Comparison of ENCODE assay signal across 11 cellular contexts in genomic region chr16:28136751-28137434, GRCh38.
A peak's percentile ranks its signal among the peaks of the same experiment; 100 is the strongest.
DNase-seq lines count a peak whose midpoint lies in the region; ATAC-seq and FAIRE-seq lines count a peak whose summit lies in the region.
"Had no signal": no experiment of that assay in that cellular context is flagged by ENCODE, and none has a peak within 500 bp of the region (broad histone marks: within the 10 kb centered on the region; RNA-seq: fewer than 3 reads in every experiment).

No MANE protein-coding gene starts in this region.

- CTCF ChIA-PET in activated CD8-positive, alpha-beta memory T cell treated with anti-CD3 and anti-CD28 coated beads, Interleukin-2, amount 10 ng/mL, durations not matched to agents 7 days and 5 days (lab: Charles Lee): interaction anchor here (0.7 to 6.3 kb wide), 17 partner anchors 8 to 180 kb away, joined by 3 to 64 read pairs (median 3); no protein-coding TSS in a partner anchor

- H3K4me3 ChIP-seq in effector memory CD4-positive, alpha-beta T cell (ENCODE audit: insufficient read depth, low read depth, low read length, poor library complexity, severe bottlenecking): no peak overlapping the region
- no peak overlapping the region for H3K4me3 ChIP-seq in small intestine (ENCODE audit: low read depth in 1 of 2, low read length in 2 of 2)
- H3K4me3 ChIP-seq: upper lobe of right lung had no signal

- ATAC-seq in activated CD8-positive, alpha-beta memory T cell treated with anti-CD3 and anti-CD28 coated beads, Interleukin-2, amount 10 ng/mL, durations not matched to agents 7 days and 5 days: peak; percentile 35
- ATAC-seq in HG03520 (IDR thresholded peaks at IDR 0.05; ENCODE audit: unreplicated experiment): no peak
- ATAC-seq: upper lobe of right lung had no signal

- H3K27me3 ChIP-seq in effector memory CD4-positive, alpha-beta T cell (replicated peaks; ENCODE audit: control insufficient read depth, insufficient read depth, low read length, poor library complexity, severe bottlenecking): no peaks in the 10 kb centered on the region
- no peaks in the 10 kb centered on the region for H3K27me3 ChIP-seq in small intestine (ENCODE audit: control insufficient read depth in 2 of 2, insufficient read depth in 2 of 2, low read length in 2 of 2)
- H3K27me3 ChIP-seq: upper lobe of right lung had no signal

- peaks cover 34% of the 10 kb centered on the region for H3K36me3 ChIP-seq in effector memory CD4-positive, alpha-beta T cell (ENCODE audit: control insufficient read depth, insufficient read depth, low read length)
- peaks cover 7 to 10% of the 10 kb centered on the region in 2 donors for H3K36me3 ChIP-seq in small intestine (ENCODE audit: control insufficient read depth in 2 of 2, insufficient read depth in 2 of 2, low read length in 2 of 2)

- H3K36me3 Mint-ChIP-seq in activated CD8-positive, alpha-beta memory T cell treated with anti-CD3 and anti-CD28 coated beads, Interleukin-2, amount 10 ng/mL, durations not matched to agents 7 days and 5 days: peaks cover 52% of the 10 kb centered on the region
- peaks cover 92% of the 10 kb centered on the region for H3K36me3 Mint-ChIP-seq in activated T-cell treated with anti-CD3 and anti-CD28 coated beads, Interleukin-2, amount 50 U/mL, for 24 hours (ENCODE audit: low read depth)

- peaks cover 42% of the 10 kb centered on the region for H3K4me1 ChIP-seq in effector memory CD4-positive, alpha-beta T cell (ENCODE audit: control insufficient read depth, insufficient read depth, low read length, poor library complexity, severe bottlenecking)
- H3K4me1 ChIP-seq in small intestine (ENCODE audit: control insufficient read depth in 2 of 2, insufficient read depth in 1 of 2, low read depth in 1 of 2, low read length in 1 of 2): no peaks in the 10 kb centered on the region
- H3K4me1 ChIP-seq: upper lobe of right lung had no signal

- H3K9me3 ChIP-seq in effector memory CD4-positive, alpha-beta T cell (ENCODE audit: control insufficient read depth, low read length): no peaks in the 10 kb centered on the region
- no peaks in the 10 kb centered on the region for H3K9me3 ChIP-seq in small intestine (ENCODE audit: control insufficient read depth, low read depth)
- H3K9me3 ChIP-seq: upper lobe of right lung had no signal

- DNase-seq in activated CD8-positive, alpha-beta memory T cell treated with anti-CD3 and anti-CD28 coated beads, Interleukin-2, amount 10 ng/mL, durations not matched to agents 7 days and 5 days: peak; percentile 69
- no peak for DNase-seq in activated CD8-positive, alpha-beta memory T cell treated with anti-CD3 and anti-CD28 coated beads for 24 hours
- DNase-seq in activated T-cell treated with anti-CD3 and anti-CD28 coated beads, Interleukin-2, amount 50 U/mL, for 24 hours: no peak
- DNase-seq in effector memory CD4-positive, alpha-beta T cell: peak; percentile 2 to 31 (median 6)
- DNase-seq in small intestine (peak; percentile 51), NCI-H2227 treated with DMSO at 0.1 percent for 48 hours (lab: John Stamatoyannopoulos, UW) (no peak), urothelium cell line (ENCODE audit: low spot score) (no peak)
- DNase-seq: erythroblast, NCI-H1105, upper lobe of right lung had no signal

- peak overlapping the region; percentile 49 for H3K27ac ChIP-seq in effector memory CD4-positive, alpha-beta T cell (ENCODE audit: insufficient read depth, low read length, poor library complexity, severe bottlenecking)
- peak overlapping the region in 1 of 2 donors; percentile 40 for H3K27ac ChIP-seq in small intestine (ENCODE audit: low read depth in 1 of 2, low read length in 1 of 2)
- H3K27ac ChIP-seq: upper lobe of right lung had no signal

- no peaks in the 10 kb centered on the region for H3K9me3 Mint-ChIP-seq in activated CD8-positive, alpha-beta memory T cell treated with anti-CD3 and anti-CD28 coated beads, Interleukin-2, amount 10 ng/mL, durations not matched to agents 7 days and 5 days (ENCODE audit: low read depth)
- no peaks in the 10 kb centered on the region for H3K9me3 Mint-ChIP-seq in activated T-cell treated with anti-CD3 and anti-CD28 coated beads, Interleukin-2, amount 50 U/mL, for 24 hours

- H3K4me3 Mint-ChIP-seq in activated CD8-positive, alpha-beta memory T cell treated with anti-CD3 and anti-CD28 coated beads, Interleukin-2, amount 10 ng/mL, durations not matched to agents 7 days and 5 days: no peak overlapping the region
- no peak overlapping the region for H3K4me3 Mint-ChIP-seq in activated T-cell treated with anti-CD3 and anti-CD28 coated beads, Interleukin-2, amount 50 U/mL, for 24 hours

- H3K27me3 Mint-ChIP-seq in activated CD8-positive, alpha-beta memory T cell treated with anti-CD3 and anti-CD28 coated beads, Interleukin-2, amount 10 ng/mL, durations not matched to agents 7 days and 5 days: no peaks in the 10 kb centered on the region
- no peaks in the 10 kb centered on the region for H3K27me3 Mint-ChIP-seq in activated T-cell treated with anti-CD3 and anti-CD28 coated beads, Interleukin-2, amount 50 U/mL, for 24 hours

- FAIRE-seq in small intestine (lab: Jason Lieb, UNC) (no peak), urothelium cell line (lab: Jason Lieb, UNC) (no peak)

- H3K27ac Mint-ChIP-seq in activated CD8-positive, alpha-beta memory T cell treated with anti-CD3 and anti-CD28 coated beads, Interleukin-2, amount 10 ng/mL, durations not matched to agents 7 days and 5 days: peak overlapping the region; percentile 80
- H3K27ac Mint-ChIP-seq in activated T-cell treated with anti-CD3 and anti-CD28 coated beads, Interleukin-2, amount 50 U/mL, for 24 hours: peak overlapping the region; percentile 93

- 85 to 95% (median 87%) methylated on average over 6 of the region's 6 CpGs for WGBS in small intestine, 3 donors

- H3K4me1 Mint-ChIP-seq in activated CD8-positive, alpha-beta memory T cell treated with anti-CD3 and anti-CD28 coated beads, Interleukin-2, amount 10 ng/mL, durations not matched to agents 7 days and 5 days: peaks cover 47% of the 10 kb centered on the region
- peaks cover 49% of the 10 kb centered on the region for H3K4me1 Mint-ChIP-seq in activated T-cell treated with anti-CD3 and anti-CD28 coated beads, Interleukin-2, amount 50 U/mL, for 24 hours (ENCODE audit: low read depth)

Comparison
In these comparisons a context has a peak if more than half of its experiments do, and no peak if none do; other contexts are left out.
1. DNase-seq: peak in activated CD8-positive, alpha-beta memory T cell treated with anti-CD3 and anti-CD28 coated beads, Interleukin-2, amount 10 ng/mL, durations not matched to agents 7 days and 5 days (single experiment), effector memory CD4-positive, alpha-beta T cell (3 of 3) and small intestine (single experiment); none in activated CD8-positive, alpha-beta memory T cell treated with anti-CD3 and anti-CD28 coated beads for 24 hours (single experiment), activated T-cell treated with anti-CD3 and anti-CD28 coated beads, Interleukin-2, amount 50 U/mL, for 24 hours (single experiment), NCI-H2227 treated with DMSO at 0.1 percent for 48 hours (single experiment) and urothelium cell line (single experiment).